Comparison of ENCODE assay signal across 1 cellular context in genomic region chr6:43509142-43509983, GRCh38.
TF ChIP-seq lines count a peak whose summit lies in the region.

No MANE protein-coding gene starts in this region.

TF ChIP-seq in HepG2, 621 proteins besides CTCF, POLR2A, EP300 and RAD21 (continues in another document):
- TF ChIP-seq RBM22 (optimal IDR thresholded peaks at IDR 0.05; ENCODE audit: low read length) (no peak), SRSF4 (IDR thresholded peaks at IDR 0.05; ENCODE audit: low read depth, low read length, poor library complexity, severe bottlenecking) (no peak), ZNF773 (CRISPR knock-in tag; IDR thresholded peaks at IDR 0.05; ENCODE audit: borderline replicate concordance) (no peak), SPEN (CRISPR knock-in tag; IDR thresholded peaks at IDR 0.05; ENCODE audit: low read depth) (no peak; the same call in 1 of the 2 replicates), CCAR2 (optimal IDR thresholded peaks at IDR 0.05; ENCODE audit: low read depth, low read length) (no peak), PITX1 (CRISPR knock-in tag; IDR thresholded peaks at IDR 0.05) (peak; percentile 9; the same call in 1 of the 2 replicates), IKZF4 (CRISPR knock-in tag; IDR thresholded peaks at IDR 0.05; ENCODE audit: borderline replicate concordance, low read depth, not compliant biosample characterization) (no peak), RORA (CRISPR knock-in tag; IDR thresholded peaks at IDR 0.05) (no peak), POGZ (CRISPR knock-in tag; IDR thresholded peaks at IDR 0.05) (no peak), ZNF556 (CRISPR knock-in tag; IDR thresholded peaks at IDR 0.05; ENCODE audit: borderline replicate concordance) (no peak), CREB1 (IDR thresholded peaks at IDR 0.05) (no peak), CREB1 (CRISPR knock-in tag; IDR thresholded peaks at IDR 0.05) (no peak), ZNF432 (CRISPR knock-in tag; IDR thresholded peaks at IDR 0.05; ENCODE audit: borderline replicate concordance) (no peak), FOXA3 (CRISPR knock-in tag; IDR thresholded peaks at IDR 0.05) (no peak), KAT8 (CRISPR knock-in tag; IDR thresholded peaks at IDR 0.05) (0 out of 2 replicates have a peak, but pooled peaks have one; percentile 30), HMG20B (CRISPR knock-in tag; conservative IDR thresholded peaks at IDR 0.05) (no peak), ZBTB37 (CRISPR knock-in tag; IDR thresholded peaks at IDR 0.05) (no peak), TMF1 (CRISPR knock-in tag; IDR thresholded peaks at IDR 0.05; ENCODE audit: low read depth) (no peak; the same call in 1 of the 2 replicates), ZNF564 (CRISPR knock-in tag; IDR thresholded peaks at IDR 0.05) (0 out of 2 replicates have a peak, but pooled peaks have one; percentile 23), ZNF576 (CRISPR knock-in tag; IDR thresholded peaks at IDR 0.05) (no peak), ETV5 (CRISPR knock-in tag; IDR thresholded peaks at IDR 0.05; ENCODE audit: borderline replicate concordance) (0 out of 2 replicates have a peak, but pooled peaks have one; percentile 18), FOXO1 (CRISPR knock-in tag; IDR thresholded peaks at IDR 0.05) (no peak), SRY (CRISPR knock-in tag; IDR thresholded peaks at IDR 0.05) (no peak), IRF2 (CRISPR knock-in tag; IDR thresholded peaks at IDR 0.05) (no peak), HOXA3 (CRISPR knock-in tag; IDR thresholded peaks at IDR 0.05) (no peak), ZFY (CRISPR knock-in tag; IDR thresholded peaks at IDR 0.05) (no peak; the same call in none of the 2 replicates), JUND (CRISPR knock-in tag; IDR thresholded peaks at IDR 0.05) (no peak), PHF8 (CRISPR knock-in tag; IDR thresholded peaks at IDR 0.05) (0 out of 2 replicates have a peak, but pooled peaks have one; percentile 22), ATF7 (IDR thresholded peaks at IDR 0.05) (no peak), ATF7 (CRISPR knock-in tag; IDR thresholded peaks at IDR 0.05) (no peak), ZNF484 (CRISPR knock-in tag; IDR thresholded peaks at IDR 0.05; ENCODE audit: borderline replicate concordance, low read depth) (no peak), RNF2 (conservative IDR thresholded peaks at IDR 0.05; ENCODE audit: low read depth) (peak; percentile 77), ELF4 (CRISPR knock-in tag; IDR thresholded peaks at IDR 0.05; ENCODE audit: borderline replicate concordance) (no peak), ZNF768 (CRISPR knock-in tag; IDR thresholded peaks at IDR 0.05) (no peak; the same call in 1 of the 2 replicates), ZNF878 (CRISPR knock-in tag; IDR thresholded peaks at IDR 0.05) (no peak), LBX2 (CRISPR knock-in tag; IDR thresholded peaks at IDR 0.05; ENCODE audit: borderline replicate concordance) (no peak; the same call in 1 of the 2 replicates), ZSCAN25 (CRISPR knock-in tag; IDR thresholded peaks at IDR 0.05) (no peak), SSRP1 (CRISPR knock-in tag; IDR thresholded peaks at IDR 0.05) (no peak), ZC3H4 (CRISPR knock-in tag; IDR thresholded peaks at IDR 0.05; ENCODE audit: borderline replicate concordance) (no peak), CBX5 (CRISPR knock-in tag; IDR thresholded peaks at IDR 0.05; ENCODE audit: borderline replicate concordance) (peak; percentile 17; the same call in 1 of the 2 replicates), ZFP90 (CRISPR knock-in tag; IDR thresholded peaks at IDR 0.05; ENCODE audit: borderline replicate concordance) (no peak), ZNF30 (CRISPR knock-in tag; IDR thresholded peaks at IDR 0.05) (0 out of 2 replicates have a peak, but pooled peaks have one; percentile 64)
- TF ChIP-seq, protein P1, sequence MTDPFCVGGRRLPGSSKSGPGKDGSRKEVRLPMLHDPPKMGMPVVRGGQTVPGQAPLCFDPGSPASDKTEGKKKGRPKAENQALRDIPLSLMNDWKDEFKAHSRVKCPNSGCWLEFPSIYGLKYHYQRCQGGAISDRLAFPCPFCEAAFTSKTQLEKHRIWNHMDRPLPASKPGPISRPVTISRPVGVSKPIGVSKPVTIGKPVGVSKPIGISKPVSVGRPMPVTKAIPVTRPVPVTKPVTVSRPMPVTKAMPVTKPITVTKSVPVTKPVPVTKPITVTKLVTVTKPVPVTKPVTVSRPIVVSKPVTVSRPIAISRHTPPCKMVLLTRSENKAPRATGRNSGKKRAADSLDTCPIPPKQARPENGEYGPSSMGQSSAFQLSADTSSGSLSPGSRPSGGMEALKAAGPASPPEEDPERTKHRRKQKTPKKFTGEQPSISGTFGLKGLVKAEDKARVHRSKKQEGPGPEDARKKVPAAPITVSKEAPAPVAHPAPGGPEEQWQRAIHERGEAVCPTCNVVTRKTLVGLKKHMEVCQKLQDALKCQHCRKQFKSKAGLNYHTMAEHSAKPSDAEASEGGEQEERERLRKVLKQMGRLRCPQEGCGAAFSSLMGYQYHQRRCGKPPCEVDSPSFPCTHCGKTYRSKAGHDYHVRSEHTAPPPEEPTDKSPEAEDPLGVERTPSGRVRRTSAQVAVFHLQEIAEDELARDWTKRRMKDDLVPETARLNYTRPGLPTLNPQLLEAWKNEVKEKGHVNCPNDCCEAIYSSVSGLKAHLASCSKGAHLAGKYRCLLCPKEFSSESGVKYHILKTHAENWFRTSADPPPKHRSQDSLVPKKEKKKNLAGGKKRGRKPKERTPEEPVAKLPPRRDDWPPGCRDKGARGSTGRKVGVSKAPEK (CRISPR knock-in tag; IDR thresholded peaks at IDR 0.05; ENCODE audit: borderline replicate concordance): no peak
- TF ChIP-seq, protein P2, sequence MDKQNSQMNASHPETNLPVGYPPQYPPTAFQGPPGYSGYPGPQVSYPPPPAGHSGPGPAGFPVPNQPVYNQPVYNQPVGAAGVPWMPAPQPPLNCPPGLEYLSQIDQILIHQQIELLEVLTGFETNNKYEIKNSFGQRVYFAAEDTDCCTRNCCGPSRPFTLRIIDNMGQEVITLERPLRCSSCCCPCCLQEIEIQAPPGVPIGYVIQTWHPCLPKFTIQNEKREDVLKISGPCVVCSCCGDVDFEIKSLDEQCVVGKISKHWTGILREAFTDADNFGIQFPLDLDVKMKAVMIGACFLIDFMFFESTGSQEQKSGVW (CRISPR knock-in tag; IDR thresholded peaks at IDR 0.05; ENCODE audit: borderline replicate concordance): no peak
- TF ChIP-seq, protein P3, sequence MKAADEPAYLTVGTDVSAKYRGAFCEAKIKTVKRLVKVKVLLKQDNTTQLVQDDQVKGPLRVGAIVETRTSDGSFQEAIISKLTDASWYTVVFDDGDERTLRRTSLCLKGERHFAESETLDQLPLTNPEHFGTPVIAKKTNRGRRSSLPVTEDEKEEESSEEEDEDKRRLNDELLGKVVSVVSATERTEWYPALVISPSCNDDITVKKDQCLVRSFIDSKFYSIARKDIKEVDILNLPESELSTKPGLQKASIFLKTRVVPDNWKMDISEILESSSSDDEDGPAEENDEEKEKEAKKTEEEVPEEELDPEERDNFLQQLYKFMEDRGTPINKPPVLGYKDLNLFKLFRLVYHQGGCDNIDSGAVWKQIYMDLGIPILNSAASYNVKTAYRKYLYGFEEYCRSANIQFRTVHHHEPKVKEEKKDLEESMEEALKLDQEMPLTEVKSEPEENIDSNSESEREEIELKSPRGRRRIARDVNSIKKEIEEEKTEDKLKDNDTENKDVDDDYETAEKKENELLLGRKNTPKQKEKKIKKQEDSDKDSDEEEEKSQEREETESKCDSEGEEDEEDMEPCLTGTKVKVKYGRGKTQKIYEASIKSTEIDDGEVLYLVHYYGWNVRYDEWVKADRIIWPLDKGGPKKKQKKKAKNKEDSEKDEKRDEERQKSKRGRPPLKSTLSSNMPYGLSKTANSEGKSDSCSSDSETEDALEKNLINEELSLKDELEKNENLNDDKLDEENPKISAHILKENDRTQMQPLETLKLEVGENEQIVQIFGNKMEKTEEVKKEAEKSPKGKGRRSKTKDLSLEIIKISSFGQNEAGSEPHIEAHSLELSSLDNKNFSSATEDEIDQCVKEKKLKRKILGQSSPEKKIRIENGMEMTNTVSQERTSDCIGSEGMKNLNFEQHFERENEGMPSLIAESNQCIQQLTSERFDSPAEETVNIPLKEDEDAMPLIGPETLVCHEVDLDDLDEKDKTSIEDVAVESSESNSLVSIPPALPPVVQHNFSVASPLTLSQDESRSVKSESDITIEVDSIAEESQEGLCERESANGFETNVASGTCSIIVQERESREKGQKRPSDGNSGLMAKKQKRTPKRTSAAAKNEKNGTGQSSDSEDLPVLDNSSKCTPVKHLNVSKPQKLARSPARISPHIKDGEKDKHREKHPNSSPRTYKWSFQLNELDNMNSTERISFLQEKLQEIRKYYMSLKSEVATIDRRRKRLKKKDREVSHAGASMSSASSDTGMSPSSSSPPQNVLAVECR (CRISPR knock-in tag; IDR thresholded peaks at IDR 0.05; ENCODE audit: borderline replicate concordance): no peak
- TF ChIP-seq, protein P4, sequence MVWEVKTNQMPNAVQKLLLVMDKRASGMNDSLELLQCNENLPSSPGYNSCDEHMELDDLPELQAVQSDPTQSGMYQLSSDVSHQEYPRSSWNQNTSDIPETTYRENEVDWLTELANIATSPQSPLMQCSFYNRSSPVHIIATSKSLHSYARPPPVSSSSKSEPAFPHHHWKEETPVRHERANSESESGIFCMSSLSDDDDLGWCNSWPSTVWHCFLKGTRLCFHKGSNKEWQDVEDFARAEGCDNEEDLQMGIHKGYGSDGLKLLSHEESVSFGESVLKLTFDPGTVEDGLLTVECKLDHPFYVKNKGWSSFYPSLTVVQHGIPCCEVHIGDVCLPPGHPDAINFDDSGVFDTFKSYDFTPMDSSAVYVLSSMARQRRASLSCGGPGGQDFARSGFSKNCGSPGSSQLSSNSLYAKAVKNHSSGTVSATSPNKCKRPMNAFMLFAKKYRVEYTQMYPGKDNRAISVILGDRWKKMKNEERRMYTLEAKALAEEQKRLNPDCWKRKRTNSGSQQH (CRISPR knock-in tag; IDR thresholded peaks at IDR 0.05; ENCODE audit: low read depth): no peak
- TF ChIP-seq, protein P5, sequence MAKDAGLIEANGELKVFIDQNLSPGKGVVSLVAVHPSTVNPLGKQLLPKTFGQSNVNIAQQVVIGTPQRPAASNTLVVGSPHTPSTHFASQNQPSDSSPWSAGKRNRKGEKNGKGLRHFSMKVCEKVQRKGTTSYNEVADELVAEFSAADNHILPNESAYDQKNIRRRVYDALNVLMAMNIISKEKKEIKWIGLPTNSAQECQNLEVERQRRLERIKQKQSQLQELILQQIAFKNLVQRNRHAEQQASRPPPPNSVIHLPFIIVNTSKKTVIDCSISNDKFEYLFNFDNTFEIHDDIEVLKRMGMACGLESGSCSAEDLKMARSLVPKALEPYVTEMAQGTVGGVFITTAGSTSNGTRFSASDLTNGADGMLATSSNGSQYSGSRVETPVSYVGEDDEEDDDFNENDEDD (CRISPR knock-in tag; IDR thresholded peaks at IDR 0.05; ENCODE audit: borderline replicate concordance): peak; percentile 70; the same call in 1 of the 2 replicates
- TF ChIP-seq, protein P6, sequence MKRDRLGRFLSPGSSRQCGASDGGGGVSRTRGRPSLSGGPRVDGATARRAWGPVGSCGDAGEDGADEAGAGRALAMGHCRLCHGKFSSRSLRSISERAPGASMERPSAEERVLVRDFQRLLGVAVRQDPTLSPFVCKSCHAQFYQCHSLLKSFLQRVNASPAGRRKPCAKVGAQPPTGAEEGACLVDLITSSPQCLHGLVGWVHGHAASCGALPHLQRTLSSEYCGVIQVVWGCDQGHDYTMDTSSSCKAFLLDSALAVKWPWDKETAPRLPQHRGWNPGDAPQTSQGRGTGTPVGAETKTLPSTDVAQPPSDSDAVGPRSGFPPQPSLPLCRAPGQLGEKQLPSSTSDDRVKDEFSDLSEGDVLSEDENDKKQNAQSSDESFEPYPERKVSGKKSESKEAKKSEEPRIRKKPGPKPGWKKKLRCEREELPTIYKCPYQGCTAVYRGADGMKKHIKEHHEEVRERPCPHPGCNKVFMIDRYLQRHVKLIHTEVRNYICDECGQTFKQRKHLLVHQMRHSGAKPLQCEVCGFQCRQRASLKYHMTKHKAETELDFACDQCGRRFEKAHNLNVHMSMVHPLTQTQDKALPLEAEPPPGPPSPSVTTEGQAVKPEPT (CRISPR knock-in tag; IDR thresholded peaks at IDR 0.05; ENCODE audit: low read depth): no peak
- TF ChIP-seq, protein P7, sequence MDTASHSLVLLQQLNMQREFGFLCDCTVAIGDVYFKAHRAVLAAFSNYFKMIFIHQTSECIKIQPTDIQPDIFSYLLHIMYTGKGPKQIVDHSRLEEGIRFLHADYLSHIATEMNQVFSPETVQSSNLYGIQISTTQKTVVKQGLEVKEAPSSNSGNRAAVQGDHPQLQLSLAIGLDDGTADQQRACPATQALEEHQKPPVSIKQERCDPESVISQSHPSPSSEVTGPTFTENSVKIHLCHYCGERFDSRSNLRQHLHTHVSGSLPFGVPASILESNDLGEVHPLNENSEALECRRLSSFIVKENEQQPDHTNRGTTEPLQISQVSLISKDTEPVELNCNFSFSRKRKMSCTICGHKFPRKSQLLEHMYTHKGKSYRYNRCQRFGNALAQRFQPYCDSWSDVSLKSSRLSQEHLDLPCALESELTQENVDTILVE (CRISPR knock-in tag; IDR thresholded peaks at IDR 0.05): no peak
